In genomic region chr3:10310578-10310977, GRCh38 we compare ENCODE assay signal across 24 cellular contexts. TPM values are rescaled to one million over a fixed set of nuclear protein-coding genes. Genes with fewer than 3 reads are reported as not detected.
DNase-seq lines count a peak whose midpoint lies in the region; ATAC-seq and TF ChIP-seq lines count a peak whose summit lies in the region.
"Had no signal": no experiment of that assay in that cellular context is flagged by ENCODE, and none has a peak within 500 bp of the region (broad histone marks: within the 10 kb centered on the region; RNA-seq: fewer than 3 reads in every experiment).

No MANE protein-coding gene starts in this region.

- H3K4me3 ChIP-seq in AG04449 (ENCODE audit: low read depth, low read length) (no peak overlapping the region), fibroblast of mammary gland (ENCODE audit: control insufficient read depth, low read depth, low read length) (no peak overlapping the region)
- H3K4me3 ChIP-seq: cardiac muscle cell, esophagus squamous epithelium, transverse colon had no signal

- no peaks in the 10 kb centered on the region for H3K9me3 Mint-ChIP-seq in Calu3 (ENCODE audit: low read depth, unreplicated experiment)
- no peaks in the 10 kb centered on the region for H3K9me3 Mint-ChIP-seq in activated T-helper 1 cell treated with anti-CD3 and anti-CD28 coated beads, Interleukin-12 subunit alpha, Interleukin-12 subunit beta, Interleukin-2, Interleukin-4 antibody, amounts not matched to agents 30 ng/mL and 10 ng/mL and 1 ng/mL, durations not matched to agents 14 hours and 24 hours and 36 hours
- H3K9me3 Mint-ChIP-seq: CD14-positive monocyte, neural crest cell had no signal

- peaks cover 54% of the 10 kb centered on the region for H3K36me3 Mint-ChIP-seq in Calu3 (ENCODE audit: insufficient read depth, unreplicated experiment)
- H3K36me3 Mint-ChIP-seq in activated T-helper 1 cell treated with anti-CD3 and anti-CD28 coated beads, Interleukin-12 subunit alpha, Interleukin-12 subunit beta, Interleukin-2, Interleukin-4 antibody, amounts not matched to agents 30 ng/mL and 10 ng/mL and 1 ng/mL, durations not matched to agents 14 hours and 24 hours and 36 hours (ENCODE audit: low read depth), result peaks cover 65% of the 10 kb centered on the region

- TF ChIP-seq CTCF in AG04449 (IDR thresholded peaks at IDR 0.05; ENCODE audit: insufficient read depth, low read length, missing control alignments) (no peak), Calu3 (IDR thresholded peaks at IDR 0.05; ENCODE audit: unreplicated experiment) (no peak), fibroblast of mammary gland (conservative IDR thresholded peaks at IDR 0.05; ENCODE audit: control insufficient read depth, insufficient read depth, low read depth, low read length) (no peak)

- no peak overlapping the region for H3K4me3 Mint-ChIP-seq in Calu3 (ENCODE audit: low read depth, unreplicated experiment)
- H3K4me3 Mint-ChIP-seq in activated T-helper 1 cell treated with anti-CD3 and anti-CD28 coated beads, Interleukin-12 subunit alpha, Interleukin-12 subunit beta, Interleukin-2, Interleukin-4 antibody, amounts not matched to agents 30 ng/mL and 10 ng/mL and 1 ng/mL, durations not matched to agents 14 hours and 24 hours and 36 hours, result no peak overlapping the region
- H3K4me3 Mint-ChIP-seq: CD14-positive monocyte, neural crest cell had no signal

- peaks cover 8% of the 10 kb centered on the region for H3K4me1 Mint-ChIP-seq in Calu3 (ENCODE audit: low read depth, unreplicated experiment)
- H3K4me1 Mint-ChIP-seq in activated T-helper 1 cell treated with anti-CD3 and anti-CD28 coated beads, Interleukin-12 subunit alpha, Interleukin-12 subunit beta, Interleukin-2, Interleukin-4 antibody, amounts not matched to agents 30 ng/mL and 10 ng/mL and 1 ng/mL, durations not matched to agents 14 hours and 24 hours and 36 hours (ENCODE audit: low read depth), result peaks cover 18% of the 10 kb centered on the region

- intact Hi-C loops in Calu3 (cut with micrococcal nuclease; ENCODE audit: unreplicated experiment) (no loop called here), Right ventricle myocardium inferior (cut with DNase I) (no loop called here)
- intact Hi-C loops in activated T-helper 1 cell treated with anti-CD3 and anti-CD28 coated beads, Interleukin-12 subunit alpha, Interleukin-12 subunit beta, Interleukin-2, Interleukin-4 antibody, amounts not matched to agents 30 ng/mL and 10 ng/mL and 1 ng/mL, durations not matched to agents 14 hours and 24 hours and 36 hours (cut with micrococcal nuclease), result no loop called here

- no peaks in the 10 kb centered on the region for H3K27me3 Mint-ChIP-seq in Calu3 (ENCODE audit: unreplicated experiment)
- H3K27me3 Mint-ChIP-seq in activated T-helper 1 cell treated with anti-CD3 and anti-CD28 coated beads, Interleukin-12 subunit alpha, Interleukin-12 subunit beta, Interleukin-2, Interleukin-4 antibody, amounts not matched to agents 30 ng/mL and 10 ng/mL and 1 ng/mL, durations not matched to agents 14 hours and 24 hours and 36 hours (ENCODE audit: insufficient read depth), result no peaks in the 10 kb centered on the region

- peak overlapping the region; percentile 65 for H3K27ac Mint-ChIP-seq in Calu3 (ENCODE audit: unreplicated experiment)
- peak overlapping the region; percentile 65 for H3K27ac Mint-ChIP-seq in activated T-helper 1 cell treated with anti-CD3 and anti-CD28 coated beads, Interleukin-12 subunit alpha, Interleukin-12 subunit beta, Interleukin-2, Interleukin-4 antibody, amounts not matched to agents 30 ng/mL and 10 ng/mL and 1 ng/mL, durations not matched to agents 14 hours and 24 hours and 36 hours

- DNase-seq in AG04449 (ENCODE audit: low read depth, low spot score) (peak; percentile 10), Calu3 (no peak), fibroblast of mammary gland (ENCODE audit: low read depth) (peak; percentile 85), middle frontal gyrus (ENCODE audit: extremely low spot score, low spot score) (no peak), Right ventricle myocardium inferior (ENCODE audit: missing footprints) (no peak), kidney tubule cell (ENCODE audit: low spot score) (no peak)
- no peak for DNase-seq in activated T-helper 1 cell treated with anti-CD3 and anti-CD28 coated beads, Interleukin-12 subunit alpha, Interleukin-12 subunit beta, Interleukin-2, Interleukin-4 antibody, amounts not matched to agents 30 ng/mL and 10 ng/mL and 1 ng/mL, durations not matched to agents 14 hours and 24 hours and 36 hours (ENCODE audit: low spot score)
- DNase-seq: activated CD8-positive, alpha-beta memory T cell treated with anti-CD3 and anti-CD28 coated beads, Interleukin-2, amount 50 U/mL, for 48 hours; DMS79 treated with DMSO at 0.1 percent for 48 hours; esophagus squamous epithelium; hippocampal formation; kidney; NCI-H187; NCI-H446 treated with DMSO at 0.1 percent for 48 hours; SIG-M5; stimulated activated naive CD4-positive, alpha-beta T cell treated with Interleukin-2 at 50 U/mL for 16 hours; T-helper 9 cell; transverse colon had no signal

- BruUV-seq in Calu3 (replicated peaks; lab: Mats Ljungman, UMichigan), result no TSS peak

- CTCF ChIA-PET in AG04449 (lab: Yijun Ruan, JAX), result no interaction called here
- CTCF ChIA-PET in Calu3 (lab: Charles Lee), result no interaction called here

- POLR2A ChIA-PET in AG04449 (lab: Yijun Ruan, JAX), result no interaction called here

- no peak for ATAC-seq in Right ventricle myocardium inferior
- no peak for ATAC-seq in GM21367 (IDR thresholded peaks at IDR 0.05; ENCODE audit: unreplicated experiment)
- ATAC-seq: activated CD4-positive, CD25-positive, alpha-beta regulatory T cell treated with anti-CD3 and anti-CD28 coated beads, Interleukin-2, amount 50 U/mL, for 24 hours had no signal

RNA-seq across cellular contexts. Expression of gene SEC13, which starts 10.3 kb away (rescaled TPM):
- total RNA-seq in Calu3 (2022), result 94.8 and 96.8 TPM in 2 replicates
- 140 and 142 TPM in 2 replicates for total RNA-seq in activated T-helper 1 cell treated with anti-CD3 and anti-CD28 coated beads, Interleukin-12 subunit alpha, Interleukin-12 subunit beta, Interleukin-2, Interleukin-4 antibody, amounts not matched to agents 30 ng/mL and 10 ng/mL and 1 ng/mL, durations not matched to agents 14 hours and 24 hours and 36 hours
- 52.4 TPM for total RNA-seq in Right ventricle myocardium inferior

RNA-seq across cellular contexts. Expression of gene GHRL, which starts 17.8 kb away (rescaled TPM):
- 0.85 and 2.1 TPM in 2 replicates for total RNA-seq in Calu3 (2022)
- total RNA-seq in activated T-helper 1 cell treated with anti-CD3 and anti-CD28 coated beads, Interleukin-12 subunit alpha, Interleukin-12 subunit beta, Interleukin-2, Interleukin-4 antibody, amounts not matched to agents 30 ng/mL and 10 ng/mL and 1 ng/mL, durations not matched to agents 14 hours and 24 hours and 36 hours, result 1.8 and 2.4 TPM in 2 replicates
- total RNA-seq in Right ventricle myocardium inferior, result 0.30 TPM
- total RNA-seq: renal cortical epithelial cell had no signal

Comparison
In these comparisons a context has a peak if more than half of its experiments do, and no peak if none do; other contexts are left out.
1. DNase-seq: peak in AG04449 (single experiment) and fibroblast of mammary gland (single experiment); none in Calu3 (single experiment), activated T-helper 1 cell treated with anti-CD3 and anti-CD28 coated beads, Interleukin-12 subunit alpha, Interleukin-12 subunit beta, Interleukin-2, Interleukin-4 antibody, amounts not matched to agents 30 ng/mL and 10 ng/mL and 1 ng/mL, durations not matched to agents 14 hours and 24 hours and 36 hours (single experiment), middle frontal gyrus (single experiment), Right ventricle myocardium inferior (single experiment) and kidney tubule cell (single experiment).